18 cellular contexts compared by ENCODE assay signal in the genomic region with DNA sequence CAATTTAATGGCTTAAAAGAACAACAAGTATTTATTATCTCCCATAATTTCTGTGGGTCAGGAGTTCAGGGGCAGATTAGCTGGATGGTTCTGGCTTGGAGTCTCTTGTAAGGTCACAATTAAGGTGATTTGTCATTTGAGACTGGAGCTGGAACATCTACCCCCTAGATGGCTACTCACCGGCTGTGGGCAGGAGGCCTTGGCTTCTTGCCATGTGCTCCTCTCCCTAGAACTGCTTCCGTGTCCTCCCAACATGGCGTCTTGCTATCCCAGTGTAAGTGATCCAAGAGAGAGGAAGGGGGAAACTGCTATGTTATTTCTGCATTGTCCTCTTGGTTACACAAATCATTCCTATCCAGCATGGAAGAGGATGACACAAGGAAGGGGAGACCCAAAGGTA.
"Had no signal": no experiment of that assay in that cellular context is flagged by ENCODE, and none has a peak within 500 bp of the region (broad histone marks: within the 10 kb centered on the region; RNA-seq: fewer than 3 reads in every experiment).

No MANE protein-coding gene starts in this region.

- H3K36me3 Mint-ChIP-seq: activated naive CD8-positive, alpha-beta T cell treated with anti-CD3 and anti-CD28 coated beads, Interleukin-2, amount 10 ng/mL, durations not matched to agents 7 days and 5 days; brain had no signal

- H3K9me3 ChIP-seq: esophagus squamous epithelium, ovary, sigmoid colon had no signal

- H3K9me3 Mint-ChIP-seq: activated B cell treated with CpG ODN at 0.5 μM for 24 hours; activated CD4-positive, alpha-beta T cell treated with anti-CD3 and anti-CD28 coated beads, Interleukin-2, amount 10 ng/mL, durations not matched to agents 24 days and 14 days; activated naive CD8-positive, alpha-beta T cell treated with anti-CD3 and anti-CD28 coated beads, Interleukin-2, amount 10 ng/mL, durations not matched to agents 7 days and 5 days; activated T-helper 1 cell treated with anti-CD3 and anti-CD28 coated beads, Interleukin-12 subunit alpha, Interleukin-12 subunit beta, Interleukin-2, Interleukin-4 antibody, amounts not matched to agents 30 ng/mL and 10 ng/mL and 1 ng/mL, durations not matched to agents 14 hours and 24 hours and 36 hours; neural crest cell; stimulated activated naive CD8-positive, alpha-beta T cell treated with anti-CD3 and anti-CD28 coated beads, Interleukin-15, amount 100 ng/mL, for 72 hours had no signal

- H3K27me3 Mint-ChIP-seq: activated B cell treated with CpG ODN at 0.5 μM for 24 hours; activated CD4-positive, alpha-beta T cell treated with anti-CD3 and anti-CD28 coated beads, Interleukin-2, amount 10 ng/mL, durations not matched to agents 24 days and 14 days had no signal

- H3K36me3 ChIP-seq: esophagus squamous epithelium, ovary, sigmoid colon had no signal

- H3K27ac Mint-ChIP-seq: activated B cell treated with CpG ODN at 0.5 μM for 24 hours; activated CD4-positive, alpha-beta T cell treated with anti-CD3 and anti-CD28 coated beads, Interleukin-2, amount 10 ng/mL, durations not matched to agents 24 days and 14 days; activated naive CD8-positive, alpha-beta T cell treated with anti-CD3 and anti-CD28 coated beads, Interleukin-2, amount 10 ng/mL, durations not matched to agents 7 days and 5 days; activated T-helper 1 cell treated with anti-CD3 and anti-CD28 coated beads, Interleukin-12 subunit alpha, Interleukin-12 subunit beta, Interleukin-2, Interleukin-4 antibody, amounts not matched to agents 30 ng/mL and 10 ng/mL and 1 ng/mL, durations not matched to agents 14 hours and 24 hours and 36 hours; brain; stimulated activated naive CD8-positive, alpha-beta T cell treated with anti-CD3 and anti-CD28 coated beads, Interleukin-15, amount 100 ng/mL, for 72 hours had no signal

- H3K4me1 Mint-ChIP-seq: activated CD4-positive, alpha-beta T cell treated with anti-CD3 and anti-CD28 coated beads, Interleukin-2, amount 10 ng/mL, durations not matched to agents 24 days and 14 days; stimulated activated naive CD8-positive, alpha-beta T cell treated with anti-CD3 and anti-CD28 coated beads, Interleukin-15, amount 100 ng/mL, for 72 hours had no signal

- H3K4me3 Mint-ChIP-seq: activated B cell treated with CpG ODN at 0.5 μM for 24 hours; activated CD4-positive, alpha-beta T cell treated with anti-CD3 and anti-CD28 coated beads, Interleukin-2, amount 10 ng/mL, durations not matched to agents 24 days and 14 days; activated naive CD8-positive, alpha-beta T cell treated with anti-CD3 and anti-CD28 coated beads, Interleukin-2, amount 10 ng/mL, durations not matched to agents 7 days and 5 days; activated T-helper 1 cell treated with anti-CD3 and anti-CD28 coated beads, Interleukin-12 subunit alpha, Interleukin-12 subunit beta, Interleukin-2, Interleukin-4 antibody, amounts not matched to agents 30 ng/mL and 10 ng/mL and 1 ng/mL, durations not matched to agents 14 hours and 24 hours and 36 hours; brain; neural crest cell; stimulated activated naive CD8-positive, alpha-beta T cell treated with anti-CD3 and anti-CD28 coated beads, Interleukin-15, amount 100 ng/mL, for 72 hours had no signal

- H3K4me3 ChIP-seq: esophagus squamous epithelium, lung, ovary, sigmoid colon had no signal

- DNase-seq: activated B cell treated with CpG ODN at 0.5 μM for 24 hours; activated CD4-positive, alpha-beta T cell treated with anti-CD3 and anti-CD28 coated beads, Interleukin-2, amount 10 ng/mL, durations not matched to agents 24 days and 14 days; activated CD8-positive, alpha-beta memory T cell treated with anti-CD3 and anti-CD28 coated beads for 24 hours; activated naive CD8-positive, alpha-beta T cell treated with anti-CD3 and anti-CD28 coated beads, Interleukin-2, amount 10 ng/mL, durations not matched to agents 7 days and 5 days; cortex of kidney; effector CD4-positive, alpha-beta T cell; esophagus squamous epithelium; hypothalamus; kidney glomerular epithelial cell; midbrain; ovary; sigmoid colon; stimulated activated CD4-positive, alpha-beta T cell treated with anti-CD3 and anti-CD28 coated beads, Interleukin-1b, Interleukin-23, amount 100 ng/mL, for 48 hours; stimulated activated naive CD8-positive, alpha-beta T cell treated with anti-CD3 and anti-CD28 coated beads, Interleukin-15, amount 100 ng/mL, for 72 hours had no signal

- H3K27ac ChIP-seq: esophagus squamous epithelium, ovary, sigmoid colon had no signal
